Comparison of ENCODE assay signal across 29 cellular contexts in genomic region chr9:13715430-13715829, GRCh38.
"Had no signal": no experiment of that assay in that cellular context is flagged by ENCODE, and none has a peak within 500 bp of the region (broad histone marks: within the 10 kb centered on the region; RNA-seq: fewer than 3 reads in every experiment).

No MANE protein-coding gene starts in this region.

- ATAC-seq: activated CD4-positive, alpha-beta T cell treated with anti-CD3 and anti-CD28 coated beads for 36 hours; activated CD8-positive, alpha-beta memory T cell treated with anti-CD3 and anti-CD28 coated beads, Interleukin-2, amount 10 ng/mL, durations not matched to agents 7 days and 5 days; activated CD8-positive, alpha-beta T cell treated with anti-CD3 and anti-CD28 coated beads, Interleukin-2, amount 10 ng/mL, durations not matched to agents 7 days and 5 days; activated naive CD8-positive, alpha-beta T cell treated with anti-CD3 and anti-CD28 coated beads, Interleukin-2, amount 50 U/mL, for 24 hours; body of pancreas; effector memory CD8-positive, alpha-beta T cell; gastroesophageal sphincter; heart right ventricle had no signal

- H3K9me3 ChIP-seq: adrenal gland, body of pancreas, esophagus squamous epithelium, gastroesophageal sphincter, heart right ventricle had no signal

- DNase-seq: activated CD4-positive, alpha-beta memory T cell treated with anti-CD3 and anti-CD28 coated beads for 36 hours; activated CD4-positive, alpha-beta T cell treated with anti-CD3 and anti-CD28 coated beads for 36 hours; activated CD4-positive, alpha-beta T cell treated with anti-CD3 and anti-CD28 coated beads, Interleukin-2, amount 10 ng/mL, durations not matched to agents 24 days and 14 days; activated CD4-positive, CD25-positive, alpha-beta regulatory T cell; activated CD4-positive, CD25-positive, alpha-beta regulatory T cell treated with anti-CD3 and anti-CD28 coated beads, Interleukin-2, amount 50 U/mL, for 72 hours; activated CD8-positive, alpha-beta memory T cell treated with anti-CD3 and anti-CD28 coated beads, Interleukin-2, amount 10 ng/mL, durations not matched to agents 7 days and 5 days; activated CD8-positive, alpha-beta memory T cell treated with anti-CD3 and anti-CD28 coated beads, Interleukin-2, amount 50 U/mL, for 4 hours; activated CD8-positive, alpha-beta T cell treated with anti-CD3 and anti-CD28 coated beads, Interleukin-2, amount 10 ng/mL, durations not matched to agents 7 days and 5 days; activated effector memory CD4-positive, alpha-beta T cell treated with anti-CD3 and anti-CD28 coated beads, Interleukin-2, amount 50 U/mL, for 16 hours; activated naive CD4-positive, alpha-beta T cell treated with anti-CD3 and anti-CD28 coated beads for 36 hours; activated naive CD8-positive, alpha-beta T cell treated with anti-CD3 and anti-CD28 coated beads for 36 hours; activated naive CD8-positive, alpha-beta T cell treated with anti-CD3 and anti-CD28 coated beads, Interleukin-2, amount 50 U/mL, for 24 hours; activated T-cell treated with anti-CD3 and anti-CD28 coated beads, Interleukin-2, amount 50 U/mL, for 1 hour; activated T-cell treated with anti-CD3 and anti-CD28 coated beads, Interleukin-2, amount 50 U/mL, for 48 hours; adrenal gland; amygdala; aorta; body of pancreas; caudate nucleus; cortex of kidney; dermis blood vessel endothelial cell; effector CD4-positive, alpha-beta T cell; effector memory CD8-positive, alpha-beta T cell; esophagus squamous epithelium; foreskin melanocyte; heart right ventricle had no signal

- H3K27ac ChIP-seq: adrenal gland, body of pancreas, epithelial cell of prostate, esophagus squamous epithelium, gastroesophageal sphincter, heart right ventricle, hepatocyte had no signal

- H3K36me3 ChIP-seq: adrenal gland, esophagus squamous epithelium, gastroesophageal sphincter, heart right ventricle had no signal

- H3K4me1 ChIP-seq: adrenal gland, body of pancreas had no signal

- H3K4me3 ChIP-seq: adrenal gland, body of pancreas, esophagus squamous epithelium, gastroesophageal sphincter, heart right ventricle, hepatocyte had no signal
